Comparison of ENCODE assay signal across 8 cellular contexts in genomic region chr22:36506637-36507517, GRCh38. TPM values are rescaled to one million over a fixed set of nuclear protein-coding genes. Genes with fewer than 3 reads are reported as not detected.
DNase-seq lines count a peak whose midpoint lies in the region; ATAC-seq and TF ChIP-seq lines count a peak whose summit lies in the region.

Gene FOXRED2 (minus strand): TSS chr22:36507040. CDS start chr22:36506422, 618 bp downstream.

- peak within 1 kb of the TSS; percentile 81 for H3K27ac Mint-ChIP-seq in activated naive CD8-positive, alpha-beta T cell treated with anti-CD3 and anti-CD28 coated beads for 36 hours

- H2AFZ ChIP-seq in HCT116 (ENCODE audit: low read depth, low read length, poor library complexity, severe bottlenecking) = peak within 1 kb of the TSS; percentile 35
- peak within 1 kb of the TSS; percentile 83 for H2AFZ ChIP-seq in parathyroid adenoma

- H3K4me3 Mint-ChIP-seq in activated naive CD8-positive, alpha-beta T cell treated with anti-CD3 and anti-CD28 coated beads for 36 hours = peak within 1 kb of the TSS; percentile 79

- CTCF ChIA-PET in HCT116 (lab: Charles Lee) = interaction anchor here (1.4 kb wide), 1 partner anchor 267 kb away, joined by 4 read pairs; no protein-coding TSS in a partner anchor

- H3K9ac ChIP-seq in ES-I3 (ENCODE audit: low read depth, low read length) = peak within 1 kb of the TSS; percentile 58
- H3K9ac ChIP-seq in HCT116 (ENCODE audit: low read length) = peak within 1 kb of the TSS; percentile 51
- no peak within 1 kb of the TSS for H3K9ac ChIP-seq in parathyroid adenoma

- TF ChIP-seq RAD21 in HCT116 (IDR thresholded peaks at IDR 0.05; ENCODE audit: low read depth) = no peak

- peaks cover 20% of the 10 kb centered on the region for H3K4me1 Mint-ChIP-seq in activated naive CD8-positive, alpha-beta T cell treated with anti-CD3 and anti-CD28 coated beads for 36 hours

- H3K27me3 ChIP-seq in HCT116 (ENCODE audit: insufficient read depth, low read length) = no peaks in the 10 kb centered on the region
- H3K27me3 ChIP-seq in parathyroid adenoma (ENCODE audit: control insufficient read depth, insufficient read depth, low read length) = no peaks in the 10 kb centered on the region
- no peaks in the 10 kb centered on the region for H3K27me3 ChIP-seq in tibial nerve

- POLR2A ChIA-PET in HCT116 (lab: Charles Lee) = interaction anchor here (1.0 to 1.3 kb wide), 2 partner anchors 23 to 25 kb away, joined by 5 to 6 read pairs; partner anchors contain the start of gene EIF3D

- RAD21 ChIA-PET in HCT116 (lab: Charles Lee; ENCODE audit: low non-redundant PET in 1 of 2, low total read pairs in 2 of 2, uncharacterized antibody in 2 of 2, unreplicated experiment in 2 of 2) = interaction anchor here in 1 of 2 experiments (0.6 kb wide), 1 partner anchor 299 kb away, joined by 3 read pairs; no protein-coding TSS in a partner anchor

- H3K9me3 ChIP-seq in ES-I3 (ENCODE audit: control insufficient read depth, insufficient read depth, low read length) (no peaks in the 10 kb centered on the region; the same call in 1 of the 2 replicates), HCT116 (ENCODE audit: control insufficient read depth in 1 of 2, insufficient read depth in 1 of 2, low read depth in 1 of 2, low read length in 2 of 2) (no peaks in the 10 kb centered on the region), parathyroid adenoma (ENCODE audit: control insufficient read depth, low read length) (no peaks in the 10 kb centered on the region), tibial nerve (no peaks in the 10 kb centered on the region)

- 6 to 7% methylated on average over 55 to 66 of the region's 75 CpGs for WGBS in tibial nerve, 2 donors

- H3K79me2 ChIP-seq in HCT116 (ENCODE audit: insufficient read depth, low read length) = no peaks in the 10 kb centered on the region; the same call in 1 of the 2 replicates
- H3K79me2 ChIP-seq in parathyroid adenoma = no peaks in the 10 kb centered on the region

- H3K36me3 ChIP-seq in ES-I3 (ENCODE audit: insufficient read depth, low read length) (peaks cover 15% of the 10 kb centered on the region), HCT116 (ENCODE audit: control insufficient read depth in 1 of 2, insufficient read depth in 2 of 2, low read length in 2 of 2) (peaks cover 10 to 17% of the 10 kb centered on the region in 2 experiments; a peak in 2 of 4 replicates), parathyroid adenoma (ENCODE audit: control insufficient read depth, insufficient read depth, low read length) (no peaks in the 10 kb centered on the region), tibial nerve (peaks cover 2 to 51% (median 6%) of the 10 kb centered on the region in 3 donors)

- TSS peak; percentile 97 for BruUV-seq in HCT116 (replicated peaks; lab: Mats Ljungman, UMichigan)

- H3K4me1 ChIP-seq in ES-I3 (ENCODE audit: insufficient read depth, low read length) (no peaks in the 10 kb centered on the region), HCT116 (ENCODE audit: control insufficient read depth in 1 of 2, insufficient read depth in 2 of 2, low read length in 2 of 2) (peaks cover 6 to 21% of the 10 kb centered on the region in 2 experiments; a peak in 3 of 4 replicates), parathyroid adenoma (no peaks in the 10 kb centered on the region), tibial nerve (peaks cover 0 to 26% (median 10%) of the 10 kb centered on the region in 4 donors)

- DNase-seq in HCT116 (ENCODE audit: low read depth, low spot score) (no peak), NCI-H1105 (lab: John Stamatoyannopoulos, UW) (peak; percentile 93), SW 1271 (lab: John Stamatoyannopoulos, UW) (peak; percentile 26 to 64), Right ventricle myocardium superior (peak; percentile 94), tibial nerve (ENCODE audit: low spot score in 2 of 2) (peak; percentile 85 to 87)
- DNase-seq in activated naive CD8-positive, alpha-beta T cell treated with anti-CD3 and anti-CD28 coated beads for 36 hours = peak; percentile 94

- ATAC-seq in HCT116 (peak; percentile 85), Right ventricle myocardium superior (ENCODE audit: poor library complexity) (peak; percentile 90)

- peak within 1 kb of the TSS; percentile 79 for H3K4me2 ChIP-seq in HCT116 (ENCODE audit: low read length)
- H3K4me2 ChIP-seq in parathyroid adenoma (ENCODE audit: low read length) = peak within 1 kb of the TSS; percentile 80

- intact Hi-C loops in HCT116 (cut with micrococcal nuclease) = no loop called here
- intact Hi-C loops in Right ventricle myocardium superior (cut with DNase I) = no loop called here

- no peaks in the 10 kb centered on the region for H3K27me3 Mint-ChIP-seq in activated naive CD8-positive, alpha-beta T cell treated with anti-CD3 and anti-CD28 coated beads for 36 hours

- H3K9me3 Mint-ChIP-seq in activated naive CD8-positive, alpha-beta T cell treated with anti-CD3 and anti-CD28 coated beads for 36 hours = peaks cover 3% of the 10 kb centered on the region

- H4K20me1 ChIP-seq in HCT116 (ENCODE audit: insufficient read depth) = no peaks in the 10 kb centered on the region

- no peak for TF ChIP-seq CTCF in HCT116 (IDR thresholded peaks at IDR 0.05 in 2 of 3, conservative IDR thresholded peaks at IDR 0.05 in 1 of 3; ENCODE audit: borderline replicate concordance in 1 of 3, insufficient read depth in 1 of 3, low read depth in 2 of 3, low read length in 2 of 3)
- TF ChIP-seq CTCF in parathyroid adenoma (IDR thresholded peaks at IDR 0.05) = no peak
- peak in 1 of 5 experiments; percentile 49 for TF ChIP-seq CTCF in tibial nerve (IDR thresholded peaks at IDR 0.05)

- peak; percentile 75 for TF ChIP-seq POLR2A in HCT116 (IDR thresholded peaks at IDR 0.05; ENCODE audit: borderline replicate concordance, extremely low read depth, insufficient read depth, insufficient read length)
- TF ChIP-seq POLR2A in tibial nerve (IDR thresholded peaks at IDR 0.05) = peak; percentile 80 to 90

- peak within 1 kb of the TSS; percentile 67 for H3K27ac ChIP-seq in HCT116 (ENCODE audit: low read depth, low read length)
- H3K27ac ChIP-seq in parathyroid adenoma = peak within 1 kb of the TSS; percentile 39
- peak within 1 kb of the TSS; percentile 83 to 91 (median 88) for H3K27ac ChIP-seq in tibial nerve

- TF ChIP-seq EP300 in tibial nerve (IDR thresholded peaks at IDR 0.05) = peak in 1 of 2 donors; percentile 85

- H3K36me3 Mint-ChIP-seq in activated naive CD8-positive, alpha-beta T cell treated with anti-CD3 and anti-CD28 coated beads for 36 hours = peaks cover 33% of the 10 kb centered on the region

- H3K9me2 ChIP-seq in HCT116 (ENCODE audit: insufficient read depth) = no peaks in the 10 kb centered on the region

- peak within 1 kb of the TSS; percentile 36 to 55 for H3K4me3 ChIP-seq in HCT116 (replicated peaks in 1 of 2; ENCODE audit: low read depth in 1 of 2, low read length in 2 of 2)
- H3K4me3 ChIP-seq in parathyroid adenoma (ENCODE audit: low read depth, low read length) = peak within 1 kb of the TSS; percentile 64
- H3K4me3 ChIP-seq in tibial nerve = peak within 1 kb of the TSS; percentile 47 to 73 (median 64)

TF ChIP-seq in HCT116, 20 proteins besides CTCF, POLR2A, EP300 and RAD21 (continues in another document):
- TF ChIP-seq REST (IDR thresholded peaks at IDR 0.05; ENCODE audit: low read depth) (no peak), MAX (IDR thresholded peaks at IDR 0.05) (peak; percentile 95), SIN3A (IDR thresholded peaks at IDR 0.05; ENCODE audit: low read depth) (no peak; the same call in 1 of the 2 replicates), FOSL1 (IDR thresholded peaks at IDR 0.05; ENCODE audit: low read depth) (no peak), SP1 (IDR thresholded peaks at IDR 0.05; ENCODE audit: low read depth) (peak; percentile 39), ELF1 (IDR thresholded peaks at IDR 0.05; ENCODE audit: borderline replicate concordance, low read depth) (no peak), EGR1 (IDR thresholded peaks at IDR 0.05; ENCODE audit: low read depth) (no peak), JUND (IDR thresholded peaks at IDR 0.05) (no peak), CBX3 (IDR thresholded peaks at IDR 0.05; ENCODE audit: low read depth) (0 out of 2 replicates have a peak, but pooled peaks have one; percentile 70), SRF (IDR thresholded peaks at IDR 0.05; ENCODE audit: low read depth) (no peak), EZH2phosphoT487 (IDR thresholded peaks at IDR 0.05; ENCODE audit: borderline replicate concordance) (no peak), CEBPB (IDR thresholded peaks at IDR 0.05; ENCODE audit: low read depth) (no peak), ZFX (IDR thresholded peaks at IDR 0.05) (peak; percentile 75; the same call in 1 of the 2 replicates), EZH2 (IDR thresholded peaks at IDR 0.05) (no peak)

RNA-seq across cellular contexts. Expression of gene FOXRED2, which starts in this region (rescaled TPM):
- 19.9 TPM for total RNA-seq in HCT116 (2021; ENCODE audit: unreplicated experiment)
- polyA plus RNA-seq in HCT116 (2012) = 7.2 and 7.6 TPM in 2 replicates
- 10 to 100 TPM; 26.0 to 28.4 TPM for total RNA-seq in activated naive CD8-positive, alpha-beta T cell treated with anti-CD3 and anti-CD28 coated beads for 36 hours
- 10.3 TPM for total RNA-seq in Right ventricle myocardium superior
- 10 to 100 TPM in 3 of 4 donors, 1 to 10 TPM in 1; 3.1 to 13.7 (median 13.1) TPM for total RNA-seq in tibial nerve
